ENCODE assay signal across 8 cellular contexts in the genomic region with DNA sequence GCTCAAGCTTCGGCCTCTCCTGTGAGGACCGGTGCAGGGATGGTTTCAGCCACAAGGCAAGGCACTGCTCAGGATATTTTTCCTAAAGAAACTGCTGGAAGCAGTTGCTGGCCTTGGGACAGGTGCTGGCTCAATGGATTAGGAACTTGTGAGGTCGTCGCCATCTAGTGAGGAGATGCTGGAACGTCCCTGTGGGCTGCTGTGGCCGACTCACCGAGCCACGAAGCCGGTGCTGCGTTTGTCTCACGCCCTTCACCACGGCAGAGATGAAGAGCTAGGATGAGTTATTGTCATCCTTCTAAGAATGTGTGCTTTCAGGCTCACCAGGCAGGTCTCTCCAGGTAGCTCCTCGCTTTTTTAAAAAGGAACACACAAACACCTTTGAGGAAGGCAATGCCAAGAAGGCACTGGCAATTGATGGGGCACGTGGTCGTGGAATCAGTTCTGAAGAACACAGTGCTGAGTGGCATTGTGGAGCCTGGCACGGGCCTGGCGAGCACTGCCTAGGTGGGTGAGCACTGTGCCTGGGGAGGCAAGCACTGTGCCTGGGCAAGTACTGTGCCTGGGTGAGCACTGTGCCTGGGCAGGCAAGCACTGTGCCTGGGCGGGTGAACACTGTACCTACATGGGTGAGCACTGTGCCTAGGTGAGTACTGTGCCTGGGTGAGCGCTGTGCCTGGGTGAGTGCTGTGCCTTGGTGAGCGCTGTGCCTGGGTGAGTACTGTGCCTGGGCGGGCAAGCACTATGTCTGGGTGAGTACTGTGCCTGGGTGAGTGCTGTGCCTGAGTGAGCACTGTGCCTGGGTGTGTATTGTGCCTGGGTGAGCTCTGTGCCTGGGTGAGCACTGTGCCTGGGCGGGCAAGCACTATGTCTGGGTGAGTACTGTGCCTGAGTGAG.
DNase-seq lines count a peak whose midpoint lies in the region; ATAC-seq, FAIRE-seq and TF ChIP-seq lines count a peak whose summit lies in the region.

No MANE protein-coding gene starts in this region.

- TF ChIP-seq POLR2A in A549 (IDR thresholded peaks at IDR 0.05; ENCODE audit: low read length): no peak

- peaks cover 3% of the 10 kb centered on the region for H3K4me1 Mint-ChIP-seq in activated T-helper 2 cell treated with anti-CD3 and anti-CD28 coated beads, Interferon-gamma antibody, Interleukin-2, Interleukin-4, amounts not matched to agents 10 μg/mL and 5 μg/mL and 100 μg/mL, durations not matched to agents 14 hours and 24 hours and 36 hours (ENCODE audit: low read depth)

- H3K4me1 ChIP-seq in A549 (no peaks in the 10 kb centered on the region), lower lobe of right lung (no peaks in the 10 kb centered on the region)

- no peaks in the 10 kb centered on the region for H3K36me3 ChIP-seq in lower lobe of right lung

- ATAC-seq in A549 (peak; percentile 81 to 88; a peak in 5 of 6 replicates), lower lobe of right lung (peak; percentile 16 to 19), GM19023 (IDR thresholded peaks at IDR 0.05; ENCODE audit: unreplicated experiment) (no peak)

- H3K27me3 Mint-ChIP-seq in activated T-helper 2 cell treated with anti-CD3 and anti-CD28 coated beads, Interferon-gamma antibody, Interleukin-2, Interleukin-4, amounts not matched to agents 10 μg/mL and 5 μg/mL and 100 μg/mL, durations not matched to agents 14 hours and 24 hours and 36 hours (ENCODE audit: low read depth): peaks cover 13% of the 10 kb centered on the region

- TF ChIP-seq CTCF in A549 (IDR thresholded peaks at IDR 0.05) (peak; percentile 22; the same call in 1 of the 3 replicates), GM12864 (IDR thresholded peaks at IDR 0.05; ENCODE audit: low read depth, low read length, missing control alignments) (peak; percentile 33), lower lobe of right lung (IDR thresholded peaks at IDR 0.05) (peak; percentile 21)

- H3K27me3 ChIP-seq in lower lobe of right lung (ENCODE audit: low read depth): peaks cover 32% of the 10 kb centered on the region

- WGBS in A549 (ENCODE audit: missing lambda C conversion rate): 11% methylated on average over 13 of the region's 22 CpGs

- peak; percentile 34 to 48; a peak in 3 of 5 replicates for TF ChIP-seq RAD21 in A549 (conservative IDR thresholded peaks at IDR 0.05 in 1 of 2, IDR thresholded peaks at IDR 0.05 in 1 of 2)

- H3K36me3 Mint-ChIP-seq in activated T-helper 2 cell treated with anti-CD3 and anti-CD28 coated beads, Interferon-gamma antibody, Interleukin-2, Interleukin-4, amounts not matched to agents 10 μg/mL and 5 μg/mL and 100 μg/mL, durations not matched to agents 14 hours and 24 hours and 36 hours (ENCODE audit: low read depth): no peaks in the 10 kb centered on the region

- H3K4me3 ChIP-seq in A549 (no peak overlapping the region), GM12864 (ENCODE audit: low read depth, low read length) (no peak overlapping the region), lower lobe of right lung (no peak overlapping the region)

- FAIRE-seq in A549 (lab: Jason Lieb, UNC): no peak

- no peak overlapping the region for H3K27ac ChIP-seq in A549
- no peak overlapping the region for H3K27ac ChIP-seq in caudate nucleus (ENCODE audit: low read depth, low read length)
- no peak overlapping the region for H3K27ac ChIP-seq in lower lobe of right lung

- no peak overlapping the region for H3K27ac Mint-ChIP-seq in activated T-helper 2 cell treated with anti-CD3 and anti-CD28 coated beads, Interferon-gamma antibody, Interleukin-2, Interleukin-4, amounts not matched to agents 10 μg/mL and 5 μg/mL and 100 μg/mL, durations not matched to agents 14 hours and 24 hours and 36 hours

- H3K9me3 Mint-ChIP-seq in activated T-helper 2 cell treated with anti-CD3 and anti-CD28 coated beads, Interferon-gamma antibody, Interleukin-2, Interleukin-4, amounts not matched to agents 10 μg/mL and 5 μg/mL and 100 μg/mL, durations not matched to agents 14 hours and 24 hours and 36 hours: no peaks in the 10 kb centered on the region

- POLR2A ChIA-PET in A549 (lab: Yijun Ruan, JAX): no interaction called here

- DNase-seq in A549 (ENCODE audit: low read depth in 1 of 2, low spot score in 1 of 2): peak; percentile 6 to 32
- no peak for DNase-seq in GM12864 (ENCODE audit: low read depth)
- DNase-seq in NCI-H226: peak; percentile 6
- peak in 44 of 61 donors; percentile 6 to 70 (median 34) for DNase-seq in caudate nucleus (lab: John Stamatoyannopoulos, UW)
- no peak for DNase-seq in lower lobe of right lung
- no peak for DNase-seq in activated effector memory CD4-positive, alpha-beta T cell treated with anti-CD3 and anti-CD28 coated beads, Interleukin-2, amount 50 U/mL, for 16 hours
- no peak for DNase-seq in activated T-helper 2 cell treated with anti-CD3 and anti-CD28 coated beads, Interferon-gamma antibody, Interleukin-2, Interleukin-4, amounts not matched to agents 10 μg/mL and 5 μg/mL and 100 μg/mL, durations not matched to agents 14 hours and 24 hours and 36 hours (ENCODE audit: low spot score)

- intact Hi-C loops in lower lobe of right lung (cut with DNase I): no loop called here
- intact Hi-C loops in activated T-helper 2 cell treated with anti-CD3 and anti-CD28 coated beads, Interferon-gamma antibody, Interleukin-2, Interleukin-4, amounts not matched to agents 10 μg/mL and 5 μg/mL and 100 μg/mL, durations not matched to agents 14 hours and 24 hours and 36 hours (cut with micrococcal nuclease): no loop called here

- TF ChIP-seq EP300 in A549 (IDR thresholded peaks at IDR 0.05): no peak

- H3K4me3 Mint-ChIP-seq in activated T-helper 2 cell treated with anti-CD3 and anti-CD28 coated beads, Interferon-gamma antibody, Interleukin-2, Interleukin-4, amounts not matched to agents 10 μg/mL and 5 μg/mL and 100 μg/mL, durations not matched to agents 14 hours and 24 hours and 36 hours (ENCODE audit: low read depth): no peak overlapping the region

- H3K9me3 ChIP-seq in A549 (no peaks in the 10 kb centered on the region), lower lobe of right lung (no peaks in the 10 kb centered on the region)

- H3K4me2 ChIP-seq in A549: no peak overlapping the region

- CTCF ChIA-PET in A549 (lab: Yijun Ruan, JAX): interaction anchor here (0.6 to 2.2 kb wide), 5 partner anchors 14 to 1033 kb away, joined by 3 to 8 read pairs (median 3); no protein-coding TSS in a partner anchor

TF ChIP-seq in A549, 52 proteins besides CTCF, POLR2A, EP300 and RAD21:
- TF ChIP-seq HOXB13 (CRISPR knock-in tag; IDR thresholded peaks at IDR 0.05; ENCODE audit: low read depth) (no peak), NFE2L2 (conservative IDR thresholded peaks at IDR 0.05; ENCODE audit: low read length) (no peak), ZNF302 (CRISPR knock-in tag; IDR thresholded peaks at IDR 0.05) (no peak)

Comparison
In these comparisons a context has a peak if more than half of its experiments do, and no peak if none do; other contexts are left out.
1. DNase-seq: peak in A549 (2 of 2), NCI-H226 (single experiment) and caudate nucleus (44 of 61); none in GM12864 (single experiment), lower lobe of right lung (single experiment), activated effector memory CD4-positive, alpha-beta T cell treated with anti-CD3 and anti-CD28 coated beads, Interleukin-2, amount 50 U/mL, for 16 hours (single experiment) and activated T-helper 2 cell treated with anti-CD3 and anti-CD28 coated beads, Interferon-gamma antibody, Interleukin-2, Interleukin-4, amounts not matched to agents 10 μg/mL and 5 μg/mL and 100 μg/mL, durations not matched to agents 14 hours and 24 hours and 36 hours (single experiment).
2. Peak in every context shown above with its lines, with median percentiles within 50 percentile points of each other: CTCF ChIP-seq.